Comparison of ENCODE assay signal across 1 cellular context in the genomic region with DNA sequence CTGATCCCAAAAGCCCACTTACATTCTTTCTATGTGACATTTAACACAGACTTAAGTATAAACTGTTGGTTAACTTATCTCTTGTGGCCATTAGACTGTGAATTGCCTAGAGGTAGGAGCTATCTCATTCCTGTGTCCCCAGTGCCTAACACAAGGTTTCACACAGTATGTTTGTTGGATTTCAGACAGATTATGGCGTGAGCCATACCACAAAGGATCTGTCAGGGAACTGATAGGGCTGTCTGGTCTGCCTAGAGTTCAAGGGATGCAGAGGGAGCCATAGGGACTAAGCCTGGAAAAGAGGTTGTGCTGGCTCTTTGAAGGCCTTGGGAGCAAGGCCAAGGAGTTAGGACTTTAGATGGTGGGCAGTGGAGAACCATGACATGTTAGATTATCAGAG.
TF ChIP-seq lines count a peak whose summit lies in the region.

No MANE protein-coding gene starts in this region.

TF ChIP-seq in K562, 482 proteins besides CTCF, POLR2A, EP300 and RAD21 (continued from another document and continues in another):
- TF ChIP-seq RCOR1 (IDR thresholded peaks at IDR 0.05; ENCODE audit: borderline replicate concordance in 1 of 2, low read depth in 2 of 2, low read length in 2 of 2) (peak; percentile 86 to 87; a peak in 3 of 4 replicates), CBFA2T2 (conservative IDR thresholded peaks at IDR 0.05) (peak; percentile 98), BCOR (IDR thresholded peaks at IDR 0.05) (peak; percentile 65; the same call in 1 of the 2 replicates), ZNF589 (CRISPR knock-in tag; IDR thresholded peaks at IDR 0.05; ENCODE audit: low read depth) (peak; percentile 85), CBX3 (IDR thresholded peaks at IDR 0.05; ENCODE audit: borderline replicate concordance in 1 of 2, low read length in 2 of 2) (peak in 1 of 2 experiments; percentile 63; a peak in 1 of 3 replicates), HDAC3 (IDR thresholded peaks at IDR 0.05; ENCODE audit: borderline replicate concordance, partially characterized antibody) (peak; percentile 94), ZNF75A (CRISPR knock-in tag; IDR thresholded peaks at IDR 0.05) (no peak), NEUROD1 (IDR thresholded peaks at IDR 0.05; ENCODE audit: borderline replicate concordance, low read depth, low read length, partially characterized antibody) (peak; percentile 18), TRIM24 (IDR thresholded peaks at IDR 0.05) (peak; percentile 88 to 89), CREM (IDR thresholded peaks at IDR 0.05; ENCODE audit: low read depth) (peak; percentile 76), PHB2 (IDR thresholded peaks at IDR 0.05; ENCODE audit: low read depth) (peak; percentile 88), TFAM (CRISPR knock-in tag; conservative IDR thresholded peaks at IDR 0.05) (no peak), L3MBTL2 (IDR thresholded peaks at IDR 0.05) (no peak), TFAP4 (CRISPR knock-in tag; IDR thresholded peaks at IDR 0.05; ENCODE audit: borderline replicate concordance) (peak; percentile 37; the same call in 1 of the 2 replicates), MXI1 (IDR thresholded peaks at IDR 0.05; ENCODE audit: low read depth, low read length) (peak; percentile 71; the same call in 1 of the 2 replicates), FOSL1 (tag; conservative IDR thresholded peaks at IDR 0.05) (peak; percentile 74), TEAD4 (IDR thresholded peaks at IDR 0.05; ENCODE audit: low read length) (peak; percentile 100), TEAD4 (CRISPR knock-in tag; IDR thresholded peaks at IDR 0.05; ENCODE audit: borderline replicate concordance) (no peak), NBN (IDR thresholded peaks at IDR 0.05; ENCODE audit: low read depth) (peak; percentile 72), GABPB1 (CRISPR knock-in tag; IDR thresholded peaks at IDR 0.05) (no peak), ESRRA (IDR thresholded peaks at IDR 0.05; ENCODE audit: borderline replicate concordance, low read depth) (peak; percentile 60; the same call in 1 of the 2 replicates), SMARCE1 (IDR thresholded peaks at IDR 0.05) (peak; percentile 71), PML (IDR thresholded peaks at IDR 0.05; ENCODE audit: low read length) (peak; percentile 98), SOX6 (IDR thresholded peaks at IDR 0.05) (peak; percentile 90), PCBP2 (IDR thresholded peaks at IDR 0.05; ENCODE audit: low read depth, low read length, poor library complexity, severe bottlenecking) (no peak), POLR2H (tag; IDR thresholded peaks at IDR 0.05; ENCODE audit: low read depth) (no peak), GABPB2 (CRISPR knock-in tag; conservative IDR thresholded peaks at IDR 0.05) (no peak), ZNF274 (IDR thresholded peaks at IDR 0.05; ENCODE audit: borderline replicate concordance, low read depth, low read length) (peak; percentile 76; the same call in 1 of the 2 replicates), CTBP1 (IDR thresholded peaks at IDR 0.05; ENCODE audit: borderline replicate concordance) (peak; percentile 54; the same call in 1 of the 2 replicates), CXXC5 (CRISPR knock-in tag; IDR thresholded peaks at IDR 0.05) (peak; percentile 79), HSF4 (CRISPR knock-in tag; IDR thresholded peaks at IDR 0.05; ENCODE audit: borderline replicate concordance) (no peak), HES1 (IDR thresholded peaks at IDR 0.05; ENCODE audit: low read depth) (peak; percentile 76), TCF7 (IDR thresholded peaks at IDR 0.05; ENCODE audit: borderline replicate concordance) (peak; percentile 51; the same call in 1 of the 2 replicates), MEIS2 (IDR thresholded peaks at IDR 0.05; ENCODE audit: partially characterized antibody) (peak; percentile 48), RBM39 (optimal IDR thresholded peaks at IDR 0.05; ENCODE audit: low read depth, low read length) (no peak), FOXM1 (IDR thresholded peaks at IDR 0.05; ENCODE audit: low read depth) (peak; percentile 88), FOXM1 (CRISPR knock-in tag; IDR thresholded peaks at IDR 0.05; ENCODE audit: low read depth) (no peak), ZKSCAN8 (CRISPR knock-in tag; IDR thresholded peaks at IDR 0.05) (peak; percentile 24; the same call in 1 of the 2 replicates), KLF16 (IDR thresholded peaks at IDR 0.05) (peak; percentile 97), STAT5A (IDR thresholded peaks at IDR 0.05; ENCODE audit: borderline replicate concordance, low read length) (peak; percentile 97), FOXP1 (CRISPR knock-in tag; IDR thresholded peaks at IDR 0.05) (peak; percentile 71; the same call in 1 of the 2 replicates), NONO (IDR thresholded peaks at IDR 0.05; ENCODE audit: low read depth in 2 of 2, low read length in 1 of 2) (peak in 1 of 2 experiments; percentile 68; a peak in 1 of 4 replicates), LCOR (CRISPR knock-in tag; IDR thresholded peaks at IDR 0.05) (peak; percentile 89), LEF1 (IDR thresholded peaks at IDR 0.05) (peak; percentile 57; the same call in 1 of the 2 replicates), ZNF639 (CRISPR knock-in tag; conservative IDR thresholded peaks at IDR 0.05 in 1 of 2, IDR thresholded peaks at IDR 0.05 in 1 of 2) (peak in 1 of 2 experiments; percentile 56; a peak in 1 of 4 replicates), TCF3 (CRISPR knock-in tag; IDR thresholded peaks at IDR 0.05) (peak; percentile 99), SFPQ (IDR thresholded peaks at IDR 0.05; ENCODE audit: low read depth, low read length) (no peak), SP1 (CRISPR knock-in tag; IDR thresholded peaks at IDR 0.05) (peak; percentile 29; the same call in 1 of the 2 replicates), CEBPB (tag; IDR thresholded peaks at IDR 0.05) (no peak), MAX (CRISPR knock-in tag; IDR thresholded peaks at IDR 0.05) (peak; percentile 78; the same call in 1 of the 2 replicates)
- TF ChIP-seq, protein P1, sequence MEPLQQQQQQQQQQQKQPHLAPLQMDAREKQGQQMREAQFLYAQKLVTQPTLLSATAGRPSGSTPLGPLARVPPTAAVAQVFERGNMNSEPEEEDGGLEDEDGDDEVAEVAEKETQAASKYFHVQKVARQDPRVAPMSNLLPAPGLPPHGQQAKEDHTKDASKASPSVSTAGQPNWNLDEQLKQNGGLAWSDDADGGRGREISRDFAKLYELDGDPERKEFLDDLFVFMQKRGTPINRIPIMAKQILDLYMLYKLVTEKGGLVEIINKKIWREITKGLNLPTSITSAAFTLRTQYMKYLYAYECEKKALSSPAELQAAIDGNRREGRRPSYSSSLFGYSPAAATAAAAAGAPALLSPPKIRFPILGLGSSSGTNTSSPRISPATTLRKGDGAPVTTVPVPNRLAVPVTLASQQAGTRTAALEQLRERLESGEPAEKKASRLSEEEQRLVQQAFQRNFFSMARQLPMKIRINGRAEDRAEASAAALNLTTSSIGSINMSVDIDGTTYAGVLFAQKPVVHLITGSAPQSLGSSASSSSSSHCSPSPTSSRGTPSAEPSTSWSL (CRISPR knock-in tag; IDR thresholded peaks at IDR 0.05; ENCODE audit: borderline replicate concordance): no peak
- TF ChIP-seq, protein P2, sequence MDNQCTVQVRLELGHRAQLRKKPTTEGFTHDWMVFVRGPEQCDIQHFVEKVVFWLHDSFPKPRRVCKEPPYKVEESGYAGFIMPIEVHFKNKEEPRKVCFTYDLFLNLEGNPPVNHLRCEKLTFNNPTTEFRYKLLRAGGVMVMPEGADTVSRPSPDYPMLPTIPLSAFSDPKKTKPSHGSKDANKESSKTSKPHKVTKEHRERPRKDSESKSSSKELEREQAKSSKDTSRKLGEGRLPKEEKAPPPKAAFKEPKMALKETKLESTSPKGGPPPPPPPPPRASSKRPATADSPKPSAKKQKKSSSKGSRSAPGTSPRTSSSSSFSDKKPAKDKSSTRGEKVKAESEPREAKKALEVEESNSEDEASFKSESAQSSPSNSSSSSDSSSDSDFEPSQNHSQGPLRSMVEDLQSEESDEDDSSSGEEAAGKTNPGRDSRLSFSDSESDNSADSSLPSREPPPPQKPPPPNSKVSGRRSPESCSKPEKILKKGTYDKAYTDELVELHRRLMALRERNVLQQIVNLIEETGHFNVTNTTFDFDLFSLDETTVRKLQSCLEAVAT (IDR thresholded peaks at IDR 0.05): peak in 1 of 2 experiments; percentile 94; a peak in 2 of 4 replicates
- TF ChIP-seq, protein P3, sequence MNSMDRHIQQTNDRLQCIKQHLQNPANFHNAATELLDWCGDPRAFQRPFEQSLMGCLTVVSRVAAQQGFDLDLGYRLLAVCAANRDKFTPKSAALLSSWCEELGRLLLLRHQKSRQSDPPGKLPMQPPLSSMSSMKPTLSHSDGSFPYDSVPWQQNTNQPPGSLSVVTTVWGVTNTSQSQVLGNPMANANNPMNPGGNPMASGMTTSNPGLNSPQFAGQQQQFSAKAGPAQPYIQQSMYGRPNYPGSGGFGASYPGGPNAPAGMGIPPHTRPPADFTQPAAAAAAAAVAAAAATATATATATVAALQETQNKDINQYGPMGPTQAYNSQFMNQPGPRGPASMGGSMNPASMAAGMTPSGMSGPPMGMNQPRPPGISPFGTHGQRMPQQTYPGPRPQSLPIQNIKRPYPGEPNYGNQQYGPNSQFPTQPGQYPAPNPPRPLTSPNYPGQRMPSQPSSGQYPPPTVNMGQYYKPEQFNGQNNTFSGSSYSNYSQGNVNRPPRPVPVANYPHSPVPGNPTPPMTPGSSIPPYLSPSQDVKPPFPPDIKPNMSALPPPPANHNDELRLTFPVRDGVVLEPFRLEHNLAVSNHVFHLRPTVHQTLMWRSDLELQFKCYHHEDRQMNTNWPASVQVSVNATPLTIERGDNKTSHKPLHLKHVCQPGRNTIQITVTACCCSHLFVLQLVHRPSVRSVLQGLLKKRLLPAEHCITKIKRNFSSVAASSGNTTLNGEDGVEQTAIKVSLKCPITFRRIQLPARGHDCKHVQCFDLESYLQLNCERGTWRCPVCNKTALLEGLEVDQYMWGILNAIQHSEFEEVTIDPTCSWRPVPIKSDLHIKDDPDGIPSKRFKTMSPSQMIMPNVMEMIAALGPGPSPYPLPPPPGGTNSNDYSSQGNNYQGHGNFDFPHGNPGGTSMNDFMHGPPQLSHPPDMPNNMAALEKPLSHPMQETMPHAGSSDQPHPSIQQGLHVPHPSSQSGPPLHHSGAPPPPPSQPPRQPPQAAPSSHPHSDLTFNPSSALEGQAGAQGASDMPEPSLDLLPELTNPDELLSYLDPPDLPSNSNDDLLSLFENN (IDR thresholded peaks at IDR 0.05; ENCODE audit: low read depth in 2 of 2, low read length in 2 of 2): peak in 1 of 2 experiments; percentile 92; a peak in 2 of 4 replicates
- TF ChIP-seq, protein P4, sequence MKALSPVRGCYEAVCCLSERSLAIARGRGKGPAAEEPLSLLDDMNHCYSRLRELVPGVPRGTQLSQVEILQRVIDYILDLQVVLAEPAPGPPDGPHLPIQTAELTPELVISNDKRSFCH (CRISPR knock-in tag; IDR thresholded peaks at IDR 0.05): no peak
- TF ChIP-seq, protein P4 (tag; IDR thresholded peaks at IDR 0.05): peak; percentile 97
- TF ChIP-seq, protein P5, sequence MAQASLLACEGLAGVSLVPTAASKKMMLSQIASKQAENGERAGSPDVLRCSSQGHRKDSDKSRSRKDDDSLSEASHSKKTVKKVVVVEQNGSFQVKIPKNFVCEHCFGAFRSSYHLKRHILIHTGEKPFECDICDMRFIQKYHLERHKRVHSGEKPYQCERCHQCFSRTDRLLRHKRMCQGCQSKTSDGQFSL (CRISPR knock-in tag; IDR thresholded peaks at IDR 0.05): peak; percentile 76
- TF ChIP-seq, protein P5 (tag; IDR thresholded peaks at IDR 0.05): no peak
